In genomic region chr19:13849991-13850909, GRCh38 we compare ENCODE assay signal across 8 cellular contexts. TPM values are rescaled to one million over a fixed set of nuclear protein-coding genes. Genes with fewer than 3 reads are reported as not detected.
DNase-seq lines count a peak whose midpoint lies in the region; ATAC-seq and TF ChIP-seq lines count a peak whose summit lies in the region.

No MANE protein-coding gene starts in this region.

- ATAC-seq in activated B cell treated with CpG ODN at 0.5 μM for 24 hours (ENCODE audit: low read depth) (peak; percentile 10), HG02678 (IDR thresholded peaks at IDR 0.05; ENCODE audit: unreplicated experiment) (no peak), GM19395 (IDR thresholded peaks at IDR 0.05; ENCODE audit: unreplicated experiment) (no peak)

- intact Hi-C loops in activated B cell treated with CpG ODN at 0.5 μM for 24 hours (cut with micrococcal nuclease), result loop anchor here (5.0 kb wide), 1 partner anchor 118 kb away; no protein-coding TSS in a partner anchor

- POLR2A ChIA-PET in activated B cell treated with CpG ODN at 0.5 μM for 24 hours (lab: Charles Lee), result interaction anchor here (0.6 to 4.5 kb wide), 6 partner anchors 8 to 55 kb away, joined by 3 to 35 read pairs (median 8); partner anchors contain the start of gene ZSWIM4

- DNase-seq in DMS53 (lab: John Stamatoyannopoulos, UW) (peak; percentile 89), NB4 (ENCODE audit: low read depth) (peak; percentile 79), activated B cell treated with CpG ODN at 0.5 μM for 24 hours (peak; percentile 80), coronary artery (ENCODE audit: low spot score) (peak; percentile 89), kidney glomerular epithelial cell (lab: John Stamatoyannopoulos, UW) (peak; percentile 51)
- DNase-seq in stimulated activated CD4-positive, alpha-beta T cell treated with anti-CD3 and anti-CD28 coated beads, Interleukin-12 subunit alpha, Interleukin-12 subunit beta, amount 100 ng/mL, for 48 hours (ENCODE audit: low read depth in 2 of 3, low spot score in 1 of 3), result peak in 2 of 3 donors; percentile 44 to 69

- H3K27me3 Mint-ChIP-seq in activated B cell treated with CpG ODN at 0.5 μM for 24 hours, result peaks cover 3% of the 10 kb centered on the region

- H3K4me3 Mint-ChIP-seq in activated B cell treated with CpG ODN at 0.5 μM for 24 hours, result peak overlapping the region; percentile 78

- peak; percentile 36 for TF ChIP-seq POLR2A in NB4 (IDR thresholded peaks at IDR 0.05; ENCODE audit: extremely low read depth, insufficient read length)

- H3K4me3 ChIP-seq in NB4 (ENCODE audit: low read depth, low read length), result peak overlapping the region; percentile 35
- H3K4me3 ChIP-seq in coronary artery, result peak overlapping the region; percentile 63

- peak overlapping the region; percentile 100 for H3K27ac ChIP-seq in coronary artery

- no peaks in the 10 kb centered on the region for H3K9me3 Mint-ChIP-seq in activated B cell treated with CpG ODN at 0.5 μM for 24 hours

- peaks cover 36% of the 10 kb centered on the region for H3K4me1 Mint-ChIP-seq in activated B cell treated with CpG ODN at 0.5 μM for 24 hours

- TF ChIP-seq CTCF in NB4 (IDR thresholded peaks at IDR 0.05; ENCODE audit: low read depth, low read length) (no peak), activated B cell treated with CpG ODN at 0.5 μM for 24 hours (IDR thresholded peaks at IDR 0.05) (no peak), coronary artery (IDR thresholded peaks at IDR 0.05) (no peak)

- no peaks in the 10 kb centered on the region for H3K36me3 Mint-ChIP-seq in activated B cell treated with CpG ODN at 0.5 μM for 24 hours (ENCODE audit: low read depth)

- peak overlapping the region; percentile 86 for H3K27ac Mint-ChIP-seq in activated B cell treated with CpG ODN at 0.5 μM for 24 hours

- CTCF ChIA-PET in activated B cell treated with CpG ODN at 0.5 μM for 24 hours (lab: Charles Lee), result interaction anchor here (0.5 to 5.9 kb wide), 2 partner anchors 12 to 66 kb away, joined by 3 to 31 read pairs; no protein-coding TSS in a partner anchor

RNA-seq across cellular contexts. Expression of gene NANOS3, which starts 26.7 kb away (rescaled TPM):
- total RNA-seq in activated B cell treated with CpG ODN at 0.5 μM for 24 hours, result not detected in 2 replicates

RNA-seq across cellular contexts. Expression of gene ZSWIM4, which starts 55.0 kb away (rescaled TPM):
- total RNA-seq in activated B cell treated with CpG ODN at 0.5 μM for 24 hours, result 8.5 and 11.2 TPM in 2 replicates

RNA-seq across cellular contexts. Expression of gene BRME1, which starts 55.7 kb away (rescaled TPM):
- 1.2 and 2.0 TPM in 2 replicates for total RNA-seq in activated B cell treated with CpG ODN at 0.5 μM for 24 hours

RNA-seq across cellular contexts. Expression of gene CC2D1A, which starts 55.8 kb away (rescaled TPM):
- 32.4 and 35.6 TPM in 2 replicates for total RNA-seq in activated B cell treated with CpG ODN at 0.5 μM for 24 hours
